16 cellular contexts compared by ENCODE assay signal in the genomic region with DNA sequence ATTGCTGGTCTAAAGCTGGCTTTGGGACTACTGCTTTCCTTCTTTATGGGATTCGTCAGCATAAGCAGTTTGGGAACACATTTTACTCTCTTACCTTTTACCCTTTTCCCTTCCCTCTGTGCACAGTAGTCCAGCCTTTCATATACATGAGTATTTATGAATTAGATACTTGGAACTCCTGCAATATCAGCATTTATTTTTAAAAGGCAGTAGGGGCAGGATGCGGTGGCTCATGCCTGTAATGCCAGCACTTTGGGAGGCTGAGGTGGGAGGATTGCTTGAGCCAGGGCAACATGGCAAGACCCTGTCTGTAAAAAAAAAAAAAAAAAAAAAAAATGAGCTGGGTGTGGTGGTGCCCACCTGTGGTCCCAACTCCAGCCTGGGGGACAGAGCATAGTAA. TPM values are rescaled to one million over a fixed set of nuclear protein-coding genes. Genes with fewer than 3 reads are reported as not detected.
A peak's percentile ranks its signal among the peaks of the same experiment; 100 is the strongest.
DNase-seq lines count a peak whose midpoint lies in the region; ATAC-seq, FAIRE-seq and TF ChIP-seq lines count a peak whose summit lies in the region.
"Had no signal": no experiment of that assay in that cellular context is flagged by ENCODE, and none has a peak within 500 bp of the region (broad histone marks: within the 10 kb centered on the region; RNA-seq: fewer than 3 reads in every experiment).

No MANE protein-coding gene starts in this region.

- TF ChIP-seq EP300 in K562 (IDR thresholded peaks at IDR 0.05; ENCODE audit: low read length) = no peak

- H3K79me2 ChIP-seq in PC-3 (ENCODE audit: low read length) (peaks cover 13% of the 10 kb centered on the region), K562 (ENCODE audit: control insufficient read depth, insufficient read depth, low read length) (peaks cover 4% of the 10 kb centered on the region; the same call in 2 of the 3 replicates)

- no peaks in the 10 kb centered on the region for H3K9me3 ChIP-seq in PC-3 (ENCODE audit: low read length)
- H3K9me3 ChIP-seq in K562 (replicated peaks; ENCODE audit: control insufficient read depth, insufficient read depth, low read depth, low read length) = no peaks in the 10 kb centered on the region
- H3K9me3 ChIP-seq: Caco-2 had no signal

- H3K9ac ChIP-seq in PC-3 (ENCODE audit: low read length) (no peak overlapping the region), K562 (ENCODE audit: insufficient read depth in 1 of 2, low read depth in 2 of 2, low read length in 2 of 2) (no peak overlapping the region)
- H3K9ac ChIP-seq: GM23248 had no signal

- H3K27ac ChIP-seq in PC-3 (ENCODE audit: low read length) = no peak overlapping the region
- H3K27ac ChIP-seq in K562 (ENCODE audit: extremely low read depth, low read depth, low read length) = no peak overlapping the region
- H3K27ac ChIP-seq: C4-2B, GM23248 had no signal

- no peak for TF ChIP-seq RAD21 in K562 (CRISPR knock-in tag; conservative IDR thresholded peaks at IDR 0.05 in 1 of 2, IDR thresholded peaks at IDR 0.05 in 1 of 2)

- H3K9me1 ChIP-seq in K562 (ENCODE audit: control insufficient read depth, insufficient read depth, low read length) = no peaks in the 10 kb centered on the region

- CTCF ChIA-PET in PC-3 (lab: Charles Lee) (no interaction called here), K562 (lab: Yijun Ruan, JAX; ENCODE audit: low intra/inter-chr PET ratio) (no interaction called here)

- 75% methylated on average over 2 of the region's 2 CpGs for WGBS in K562 (ENCODE audit: insufficient coverage, low coverage, missing lambda C conversion rate)

- intact Hi-C loops in PC-3 (cut with micrococcal nuclease) = no loop called here
- intact Hi-C loops in K562 (cut with micrococcal nuclease) = no loop called here

- POLR2A ChIA-PET in PC-3 (lab: Charles Lee; ENCODE audit: unreplicated experiment) (interaction anchor here (0.5 kb wide), 1 partner anchor 663 kb away, joined by 3 read pairs; no protein-coding TSS in a partner anchor), K562 (lab: Yijun Ruan, JAX) (interaction anchor here (0.9 kb wide), 1 partner anchor 109 kb away, joined by 5 read pairs; no protein-coding TSS in a partner anchor)

- TF ChIP-seq POLR2A in K562 (conservative IDR thresholded peaks at IDR 0.05) = no peak

- TF ChIP-seq CTCF in PC-3 (conservative IDR thresholded peaks at IDR 0.05; ENCODE audit: low read depth, low read length) (no peak), K562 (IDR thresholded peaks at IDR 0.05 in 2 of 3, conservative IDR thresholded peaks at IDR 0.05 in 1 of 3; ENCODE audit: insufficient read depth in 2 of 3, low read depth in 1 of 3, low read length in 3 of 3) (no peak), GM20000 (IDR thresholded peaks at IDR 0.05; ENCODE audit: extremely low read depth, missing control alignments) (no peak)

- no peak for FAIRE-seq in K562 (lab: Jason Lieb, UNC)
- FAIRE-seq: D721Med had no signal

- H3K4me1 ChIP-seq in PC-3 (ENCODE audit: insufficient read depth, low read length) = peaks cover 10% of the 10 kb centered on the region; the same call in 1 of the 2 replicates
- peaks cover 0 to 2% of the 10 kb centered on the region in 2 experiments; a peak in 1 of 5 replicates for H3K4me1 ChIP-seq in K562 (replicated peaks in 1 of 2; ENCODE audit: control insufficient read depth in 2 of 2, insufficient read depth in 2 of 2, low read length in 2 of 2)
- H3K4me1 ChIP-seq: Caco-2 had no signal

- H3K4me3 ChIP-seq in PC-3 (ENCODE audit: low read length) = no peak overlapping the region
- H3K4me3 ChIP-seq in K562 = no peak overlapping the region
- H3K4me3 ChIP-seq: GM23248, HAP-1 had no signal

- no peaks in the 10 kb centered on the region for H4K20me1 ChIP-seq in PC-3 (ENCODE audit: low read length)
- no peaks in the 10 kb centered on the region for H4K20me1 ChIP-seq in K562 (replicated peaks; ENCODE audit: control insufficient read depth, insufficient read depth, low read length)

- BruUV-seq in PC-3 (replicated peaks; lab: Mats Ljungman, UMichigan) = no TSS peak
- no TSS peak for BruUV-seq in K562 (replicated peaks; lab: Mats Ljungman, UMichigan)

- ATAC-seq in stimulated activated naive CD8-positive, alpha-beta T cell treated with anti-CD3 and anti-CD28 coated beads, Interleukin-15, amount 100 ng/mL, for 72 hours = no peak
- no peak for ATAC-seq in PC-3
- no peak for ATAC-seq in K562
- ATAC-seq in memory B cell (ENCODE audit: low read depth) = no peak

- H3K4me3 Mint-ChIP-seq in stimulated activated naive CD8-positive, alpha-beta T cell treated with anti-CD3 and anti-CD28 coated beads, Interleukin-15, Interleukin-2, amounts not matched to agents 100 ng/mL and 50 ng/mL, for 24 hours = peak overlapping the region; percentile 17
- H3K4me3 Mint-ChIP-seq in stimulated activated naive CD8-positive, alpha-beta T cell treated with anti-CD3 and anti-CD28 coated beads, Interleukin-15, amount 100 ng/mL, for 72 hours = no peak overlapping the region
- H3K4me3 Mint-ChIP-seq in memory B cell = no peak overlapping the region

- H3F3A ChIP-seq in PC-3 (ENCODE audit: low read length, unreplicated experiment) = no peaks in the 10 kb centered on the region

- H3K9me3 Mint-ChIP-seq in stimulated activated naive CD8-positive, alpha-beta T cell treated with anti-CD3 and anti-CD28 coated beads, Interleukin-15, Interleukin-2, amounts not matched to agents 100 ng/mL and 50 ng/mL, for 24 hours = no peaks in the 10 kb centered on the region
- H3K9me3 Mint-ChIP-seq in stimulated activated naive CD8-positive, alpha-beta T cell treated with anti-CD3 and anti-CD28 coated beads, Interleukin-15, amount 100 ng/mL, for 72 hours = no peaks in the 10 kb centered on the region
- H3K9me3 Mint-ChIP-seq in memory B cell = peaks cover 2% of the 10 kb centered on the region
- H3K9me3 Mint-ChIP-seq: CD4-positive, alpha-beta T cell had no signal

- no peaks in the 10 kb centered on the region for H3K9me2 ChIP-seq in PC-3 (replicated peaks; ENCODE audit: low read length)

- no peaks in the 10 kb centered on the region for H3K36me3 ChIP-seq in PC-3 (ENCODE audit: low read depth, low read length)
- H3K36me3 ChIP-seq in K562 (ENCODE audit: control insufficient read depth, insufficient read depth, low read length) = no peaks in the 10 kb centered on the region
- H3K36me3 ChIP-seq: HAP-1 had no signal

- peaks cover 23% of the 10 kb centered on the region for H3K36me3 Mint-ChIP-seq in stimulated activated naive CD8-positive, alpha-beta T cell treated with anti-CD3 and anti-CD28 coated beads, Interleukin-15, Interleukin-2, amounts not matched to agents 100 ng/mL and 50 ng/mL, for 24 hours (ENCODE audit: low read depth)
- H3K36me3 Mint-ChIP-seq in memory B cell = peaks cover 6% of the 10 kb centered on the region

- H3K4me2 ChIP-seq in PC-3 (ENCODE audit: low read length) (peak overlapping the region; percentile 16; the same call in 1 of the 2 replicates), K562 (ENCODE audit: insufficient read depth, low read length) (no peak overlapping the region)

- in situ Hi-C loops in K562 (cut with MboI) = no loop called here

- DNase-seq in stimulated activated naive CD8-positive, alpha-beta T cell treated with anti-CD3 and anti-CD28 coated beads, Interleukin-15, amount 100 ng/mL, for 72 hours = no peak
- no peak for DNase-seq in PC-3
- no peak for DNase-seq in K562 (ENCODE audit: extremely low read depth in 1 of 4, low spot score in 3 of 4)
- DNase-seq in memory B cell (ENCODE audit: low spot score in 2 of 2) = no peak
- DNase-seq in 8988T = no peak
- DNase-seq in GM20000 (ENCODE audit: low spot score) = no peak
- DNase-seq in activated effector memory CD4-positive, alpha-beta T cell treated with Interleukin-2 at 50 U/mL for 16 hours = no peak
- DNase-seq: AML-193; Caco-2; CD4-positive, alpha-beta T cell; GDM1; GM23248 had no signal

- H3K27me3 ChIP-seq in PC-3 (ENCODE audit: low read length) = no peaks in the 10 kb centered on the region
- no peaks in the 10 kb centered on the region for H3K27me3 ChIP-seq in K562 (ENCODE audit: control insufficient read depth in 2 of 2, insufficient read depth in 2 of 2, low read length in 2 of 2)

- peaks cover 45% of the 10 kb centered on the region for H3K4me1 Mint-ChIP-seq in stimulated activated naive CD8-positive, alpha-beta T cell treated with anti-CD3 and anti-CD28 coated beads, Interleukin-15, Interleukin-2, amounts not matched to agents 100 ng/mL and 50 ng/mL, for 24 hours (ENCODE audit: low read depth)
- peaks cover 45% of the 10 kb centered on the region for H3K4me1 Mint-ChIP-seq in stimulated activated naive CD8-positive, alpha-beta T cell treated with anti-CD3 and anti-CD28 coated beads, Interleukin-15, amount 100 ng/mL, for 72 hours
- peaks cover 15% of the 10 kb centered on the region for H3K4me1 Mint-ChIP-seq in memory B cell

- H3K27me3 Mint-ChIP-seq in stimulated activated naive CD8-positive, alpha-beta T cell treated with anti-CD3 and anti-CD28 coated beads, Interleukin-15, Interleukin-2, amounts not matched to agents 100 ng/mL and 50 ng/mL, for 24 hours = no peaks in the 10 kb centered on the region
- no peaks in the 10 kb centered on the region for H3K27me3 Mint-ChIP-seq in stimulated activated naive CD8-positive, alpha-beta T cell treated with anti-CD3 and anti-CD28 coated beads, Interleukin-15, amount 100 ng/mL, for 72 hours
- no peaks in the 10 kb centered on the region for H3K27me3 Mint-ChIP-seq in memory B cell

- H3K27ac Mint-ChIP-seq in stimulated activated naive CD8-positive, alpha-beta T cell treated with anti-CD3 and anti-CD28 coated beads, Interleukin-15, Interleukin-2, amounts not matched to agents 100 ng/mL and 50 ng/mL, for 24 hours = no peak overlapping the region
- no peak overlapping the region for H3K27ac Mint-ChIP-seq in stimulated activated naive CD8-positive, alpha-beta T cell treated with anti-CD3 and anti-CD28 coated beads, Interleukin-15, amount 100 ng/mL, for 72 hours
- H3K27ac Mint-ChIP-seq in memory B cell = peak overlapping the region; percentile 28

- H2AFZ ChIP-seq in PC-3 (ENCODE audit: low read length) (no peak overlapping the region), K562 (ENCODE audit: low read depth, low read length) (no peak overlapping the region)
- H2AFZ ChIP-seq: GM23248 had no signal

RNA-seq across cellular contexts. Expression of gene NUBPL, which starts 3.0 kb away (rescaled TPM):
- total RNA-seq in PC-3 (2014; rRNA removed) = 9.0 and 14.9 TPM in 2 replicates
- total RNA-seq in K562 (2011; cell fraction: chromatin; rRNA removed; ENCODE audit: low replicate concordance) = 14.5 and 26.8 TPM in 2 replicates
- total RNA-seq in K562 (2011; cell fraction: nucleolus; rRNA removed) = 7.5 and 8.6 TPM in 2 replicates
- total RNA-seq in K562 (2011; cell fraction: nucleoplasm; rRNA removed) = 12.7 and 16.0 TPM in 2 replicates
- 4.5 and 5.4 TPM in 2 replicates for total RNA-seq in K562 (2014; rRNA removed)
- 8.7 and 9.6 TPM in 2 replicates for total RNA-seq in K562 (2014; rRNA removed; fragmentation: Illumina TruSeq; extraction: Trizol)
- 6.5 and 7.8 TPM in 2 replicates for total RNA-seq in K562 (2015; rRNA removed; fragmentation: Illumina TruSeq; extraction: Trizol)
- total RNA-seq in K562 (2021) = 5.5 and 6.6 TPM in 2 replicates
- polyA plus RNA-seq in K562 (2011; rRNA removed) = 5.9 and 7.7 TPM in 2 replicates
- 1.5 and 3.4 TPM in 2 replicates for polyA plus RNA-seq in K562 (2011; cell fraction: cytosol; rRNA removed)
- polyA plus RNA-seq in K562 (2011; cell fraction: nucleus; rRNA removed) = 2.1 TPM in 2 replicates
- 3.7 and 4.3 TPM in 2 replicates for polyA plus RNA-seq in K562 (2012)
- polyA plus RNA-seq in K562 (2014; fragmentation: Illumina TruSeq; extraction: Trizol) = 4.8 and 5.8 TPM in 2 replicates
- 1 to 10 TPM; 3.2 to 3.6 TPM for polyA plus RNA-seq in K562 (2014; fragmentation: Nextera tagmentation; extraction: Ambion mirVana)
- 4.7 and 6.1 TPM in 2 replicates for polyA plus RNA-seq in K562 (2014; rRNA removed)
- 10.0 and 15.6 TPM in 2 replicates for polyA minus RNA-seq in K562 (2011; rRNA and poly(A)+ RNA removed)
- polyA minus RNA-seq in K562 (2011; cell fraction: cytosol; rRNA and poly(A)+ RNA removed) = 1.9 and 4.0 TPM in 2 replicates
- polyA minus RNA-seq in K562 (2011; cell fraction: nucleus; rRNA and poly(A)+ RNA removed) = 8.3 and 16.9 TPM in 2 replicates
